20 cellular contexts compared by ENCODE assay signal in genomic region chr15:98611808-98612207, GRCh38.
"Had no signal": no experiment of that assay in that cellular context is flagged by ENCODE, and none has a peak within 500 bp of the region (broad histone marks: within the 10 kb centered on the region; RNA-seq: fewer than 3 reads in every experiment).

No MANE protein-coding gene starts in this region.

- H3K36me3 Mint-ChIP-seq: brain; natural killer cell treated with Interleukin-12 subunit alpha and Interleukin-12 subunit beta and Interleukin-15 and Interleukin-18, amount 100 ng/mL, for 72 hours had no signal

- H3K4me1 Mint-ChIP-seq: activated T-helper 17 cell treated with anti-CD3 and anti-CD28 coated beads, Interleukin-2, amount 50 U/mL, for 72 hours; brain had no signal

- H3K36me3 ChIP-seq: lower lobe of right lung, upper lobe of right lung, WERI-Rb-1 had no signal

- H3K27me3 Mint-ChIP-seq: brain had no signal

- H3K27ac ChIP-seq: dorsolateral prefrontal cortex, epithelial cell of prostate, hepatocyte, lower lobe of right lung, upper lobe of right lung, WERI-Rb-1 had no signal

- H3K4me3 ChIP-seq: dorsolateral prefrontal cortex, hepatocyte, lower lobe of right lung, upper lobe of right lung had no signal

- DNase-seq: activated CD4-positive, alpha-beta T cell treated with anti-CD3 and anti-CD28 coated beads for 1 hour; activated CD4-positive, alpha-beta T cell treated with anti-CD3 and anti-CD28 coated beads, Interleukin-2, amount 50 U/mL, for 48 hours; activated naive CD4-positive, alpha-beta T cell; caudate nucleus; dorsolateral prefrontal cortex; foreskin fibroblast; left colon; lower lobe of right lung; posterior cingulate gyrus; stimulated activated CD4-positive, alpha-beta T cell treated with anti-CD3 and anti-CD28 coated beads, Interleukin-12 subunit alpha, Interleukin-12 subunit beta, amount 100 ng/mL, for 4 hours; stimulated activated CD4-positive, alpha-beta T cell treated with anti-CD3 and anti-CD28 coated beads, Interleukin-1b, Interleukin-23, amount 100 ng/mL, for 48 hours; stimulated activated CD8-positive, alpha-beta memory T cell treated with anti-CD3 and anti-CD28 coated beads, Interleukin-4, amount 100 ng/mL, for 48 hours; stimulated activated naive CD4-positive, alpha-beta T cell; upper lobe of right lung; WERI-Rb-1 had no signal

- H3K9me3 Mint-ChIP-seq: activated T-helper 17 cell treated with anti-CD3 and anti-CD28 coated beads, Interleukin-2, amount 50 U/mL, for 72 hours; brain; natural killer cell treated with Interleukin-12 subunit alpha and Interleukin-12 subunit beta and Interleukin-15 and Interleukin-18, amount 100 ng/mL, for 72 hours had no signal

- H3K27me3 ChIP-seq: hepatocyte, upper lobe of right lung had no signal

- H3K4me3 Mint-ChIP-seq: activated T-helper 17 cell treated with anti-CD3 and anti-CD28 coated beads, Interleukin-2, amount 50 U/mL, for 72 hours; brain; natural killer cell treated with Interleukin-12 subunit alpha and Interleukin-12 subunit beta and Interleukin-15 and Interleukin-18, amount 100 ng/mL, for 72 hours had no signal

- H3K9me3 ChIP-seq: lower lobe of right lung, upper lobe of right lung had no signal

- H3K27ac Mint-ChIP-seq: activated T-helper 17 cell treated with anti-CD3 and anti-CD28 coated beads, Interleukin-2, amount 50 U/mL, for 72 hours; brain; natural killer cell treated with Interleukin-12 subunit alpha and Interleukin-12 subunit beta and Interleukin-15 and Interleukin-18, amount 100 ng/mL, for 72 hours had no signal

- H3K4me1 ChIP-seq: lower lobe of right lung, upper lobe of right lung had no signal

- ATAC-seq: activated T-helper 17 cell treated with anti-CD3 and anti-CD28 coated beads, Interleukin-2, amount 50 U/mL, for 72 hours; left colon; lower lobe of right lung; natural killer cell treated with Interleukin-12 subunit alpha and Interleukin-12 subunit beta and Interleukin-15 and Interleukin-18, amount 100 ng/mL, for 72 hours had no signal
